ENCODE assay signal across 8 cellular contexts in genomic region chr5:100430268-100430900, GRCh38.
DNase-seq lines count a peak whose midpoint lies in the region; ATAC-seq and TF ChIP-seq lines count a peak whose summit lies in the region.

No MANE protein-coding gene starts in this region.

- H3K4me3 Mint-ChIP-seq in T-helper 17 cell, result no peak overlapping the region

- H3K36me3 ChIP-seq in breast epithelium, result no peaks in the 10 kb centered on the region

- H3K27ac ChIP-seq in breast epithelium, result no peak overlapping the region

- H3K4me1 ChIP-seq in breast epithelium, result no peaks in the 10 kb centered on the region

- H3K4me1 Mint-ChIP-seq in T-helper 17 cell, result no peaks in the 10 kb centered on the region

- no peak for TF ChIP-seq POLR2A in breast epithelium (IDR thresholded peaks at IDR 0.05)

- intact Hi-C loops in breast epithelium (cut with DNase I; ENCODE audit: low total_unique reads), result no loop called here

- no peaks in the 10 kb centered on the region for H3K36me3 Mint-ChIP-seq in T-helper 17 cell (ENCODE audit: low read depth)

- H3K9me3 ChIP-seq in T-helper 17 cell (ENCODE audit: control insufficient read depth, low read length, poor library complexity, severe bottlenecking) (no peaks in the 10 kb centered on the region), breast epithelium (peaks cover 2 to 3% of the 10 kb centered on the region in 2 donors)

- peak; percentile 19 for DNase-seq in GM04504 (ENCODE audit: low read depth)
- peak; percentile 10 for DNase-seq in HS-5 (ENCODE audit: low read depth)
- peak in 2 of 3 donors; percentile 9 to 27 for DNase-seq in T-helper 17 cell
- no peak for DNase-seq in breast epithelium (ENCODE audit: low spot score in 2 of 2)
- DNase-seq in left kidney (ENCODE audit: low read depth, low spot score), result peak; percentile 54
- peak; percentile 2 for DNase-seq in stimulated activated CD8-positive, alpha-beta memory T cell treated with anti-CD3 and anti-CD28 coated beads, Interleukin-15, amount 100 ng/mL, for 24 hours (ENCODE audit: low read depth)

- no peaks in the 10 kb centered on the region for H3K27me3 Mint-ChIP-seq in T-helper 17 cell

- peak; percentile 24 to 45 (median 34) for TF ChIP-seq CTCF in breast epithelium (IDR thresholded peaks at IDR 0.05)

- H3K4me3 ChIP-seq in breast epithelium, result no peak overlapping the region

- ATAC-seq in GM21367 (IDR thresholded peaks at IDR 0.05; ENCODE audit: unreplicated experiment) (peak; percentile 92), T-helper 17 cell (peak; percentile 52), HG03457 (IDR thresholded peaks at IDR 0.05; ENCODE audit: unreplicated experiment) (no peak)

- no peak overlapping the region for H3K27ac Mint-ChIP-seq in T-helper 17 cell

- H3K27me3 ChIP-seq in breast epithelium, result no peaks in the 10 kb centered on the region

Comparison
In these comparisons a context has a peak if more than half of its experiments do, and no peak if none do; other contexts are left out.
1. DNase-seq: peak in GM04504 (single experiment), HS-5 (single experiment), T-helper 17 cell (2 of 3), left kidney (single experiment) and stimulated activated CD8-positive, alpha-beta memory T cell treated with anti-CD3 and anti-CD28 coated beads, Interleukin-15, amount 100 ng/mL, for 24 hours (single experiment); none in breast epithelium (0 of 2).